ENCODE assay signal across 9 cellular contexts in genomic region chr13:27130223-27131015, GRCh38. TPM values are rescaled to one million over a fixed set of nuclear protein-coding genes. Genes with fewer than 3 reads are reported as not detected.
DNase-seq lines count a peak whose midpoint lies in the region; ATAC-seq, FAIRE-seq and TF ChIP-seq lines count a peak whose summit lies in the region.
"Had no signal": no experiment of that assay in that cellular context is flagged by ENCODE, and none has a peak within 500 bp of the region (broad histone marks: within the 10 kb centered on the region; RNA-seq: fewer than 3 reads in every experiment).

No MANE protein-coding gene starts in this region.

- no peak for TF ChIP-seq CTCF in RWPE2 (IDR thresholded peaks at IDR 0.05; ENCODE audit: poor library complexity, severe bottlenecking)
- TF ChIP-seq CTCF in epithelial cell of esophagus (IDR thresholded peaks at IDR 0.05; ENCODE audit: insufficient read depth, low read depth, low read length, missing control alignments) = no peak
- TF ChIP-seq CTCF in osteoblast (IDR thresholded peaks at IDR 0.05; ENCODE audit: extremely low read depth, low read depth, low read length) = no peak

- H3K27ac ChIP-seq in RWPE2 (ENCODE audit: poor library complexity, severe bottlenecking) (peak overlapping the region; percentile 39), osteoblast (ENCODE audit: low read depth, low read length) (peak overlapping the region; percentile 49)

- no peak for TF ChIP-seq POLR2A in GM12891 (IDR thresholded peaks at IDR 0.05; ENCODE audit: low read depth, low read length)

- H3K9me3 ChIP-seq in RWPE2 (ENCODE audit: severe bottlenecking) (no peaks in the 10 kb centered on the region), osteoblast (ENCODE audit: low read depth, low read length) (no peaks in the 10 kb centered on the region)

- peaks cover 35% of the 10 kb centered on the region for H4K20me1 ChIP-seq in osteoblast (ENCODE audit: insufficient read depth, low read length)

- DNase-seq in GM12891 (ENCODE audit: insufficient read length, low spot score) (no peak), RWPE2 (ENCODE audit: low spot score) (no peak), epithelial cell of esophagus (ENCODE audit: low read depth) (peak; percentile 51), osteoblast (ENCODE audit: insufficient read length, low spot score, missing footprints) (peak; percentile 44), NCI-H128 (lab: John Stamatoyannopoulos, UW; ENCODE audit: unreplicated experiment) (no peak)
- no peak for DNase-seq in stimulated activated CD4-positive, alpha-beta T cell treated with anti-CD3 and anti-CD28 coated beads, Interleukin-12 subunit alpha, Interleukin-12 subunit beta, amount 100 ng/mL, for 4 hours
- DNase-seq: NCI-H2081 treated with DMSO at 0.1 percent for 48 hours had no signal

- peak overlapping the region; percentile 48 for H3K4me2 ChIP-seq in osteoblast (ENCODE audit: insufficient read depth, low read length)

- no peak overlapping the region for H2AFZ ChIP-seq in osteoblast (ENCODE audit: low read length)

- H3K4me1 ChIP-seq in RWPE2 (ENCODE audit: insufficient read depth, poor library complexity, severe bottlenecking) = peaks cover 14% of the 10 kb centered on the region
- peaks cover 24% of the 10 kb centered on the region for H3K4me1 ChIP-seq in osteoblast (ENCODE audit: insufficient read depth, low read length)

- H3K27me3 ChIP-seq in RWPE2 (ENCODE audit: insufficient read depth, poor library complexity, severe bottlenecking) = no peaks in the 10 kb centered on the region
- no peaks in the 10 kb centered on the region for H3K27me3 ChIP-seq in osteoblast (ENCODE audit: insufficient read depth, low read length)

- H3K4me3 ChIP-seq in RWPE2 (ENCODE audit: severe bottlenecking) = no peak overlapping the region
- H3K4me3 ChIP-seq in epithelial cell of esophagus (ENCODE audit: low read length) = no peak overlapping the region
- no peak overlapping the region for H3K4me3 ChIP-seq in osteoblast (ENCODE audit: insufficient read depth, low read length)

- peaks cover 99% of the 10 kb centered on the region for H3K79me2 ChIP-seq in osteoblast (ENCODE audit: insufficient read depth, low read length)

- no peaks in the 10 kb centered on the region; the same call in 1 of the 2 replicates for H3K36me3 ChIP-seq in RWPE2 (ENCODE audit: low read depth)
- H3K36me3 ChIP-seq in osteoblast (ENCODE audit: insufficient read depth, low read length) = no peaks in the 10 kb centered on the region

- peak; percentile 16 for FAIRE-seq in GM12891 (lab: Jason Lieb, UNC)

- ATAC-seq in RWPE2 (ENCODE audit: low read depth) (no peak), HG03354 (IDR thresholded peaks at IDR 0.05; ENCODE audit: poor library complexity, severe bottlenecking, unreplicated experiment) (no peak), HG03378 (IDR thresholded peaks at IDR 0.05; ENCODE audit: unreplicated experiment) (no peak)

TF ChIP-seq in GM12891, 5 proteins besides CTCF, POLR2A, EP300 and RAD21:
- TF ChIP-seq TAF1 (IDR thresholded peaks at IDR 0.05; ENCODE audit: low read depth, low read length) = no peak
- no peak for TF ChIP-seq POU2F2 (IDR thresholded peaks at IDR 0.05; ENCODE audit: low read depth, low read length)
- TF ChIP-seq SPI1 (IDR thresholded peaks at IDR 0.05; ENCODE audit: low read depth, low read length) = no peak
- no peak for TF ChIP-seq POLR2AphosphoS5 (IDR thresholded peaks at IDR 0.05; ENCODE audit: low read depth, low read length)
- no peak for TF ChIP-seq PAX5 (IDR thresholded peaks at IDR 0.05; ENCODE audit: insufficient read depth, low read length, severe bottlenecking)

RNA-seq across cellular contexts. Expression of gene USP12, which starts 41.2 kb away (rescaled TPM):
- 18.8 TPM for polyA plus RNA-seq in GM12891 (2012; ENCODE audit: low read depth, missing spikeins)
- 20.9 and 24.6 TPM in 2 replicates for total RNA-seq in osteoblast

Comparison
In these comparisons a context has a peak if more than half of its experiments do, and no peak if none do; other contexts are left out.
1. DNase-seq: peak in epithelial cell of esophagus (single experiment) and osteoblast (single experiment); none in GM12891 (single experiment), RWPE2 (single experiment), NCI-H128 (single experiment) and stimulated activated CD4-positive, alpha-beta T cell treated with anti-CD3 and anti-CD28 coated beads, Interleukin-12 subunit alpha, Interleukin-12 subunit beta, amount 100 ng/mL, for 4 hours (single experiment).